Comparison of ENCODE assay signal across 6 cellular contexts in genomic region chr16:23916552-23916951, GRCh38.
DNase-seq lines count a peak whose midpoint lies in the region; ATAC-seq, FAIRE-seq and TF ChIP-seq lines count a peak whose summit lies in the region.
"Not testable (repeated sequence)": the region's sequence is repeated elsewhere in the genome, so short reads cannot be mapped to it uniquely, and the experiment has no call there.

No MANE protein-coding gene starts in this region.

- peaks cover 20 to 38% of the 10 kb centered on the region in 2 donors for H3K36me3 Mint-ChIP-seq in CD14-positive monocyte
- H3K36me3 Mint-ChIP-seq in activated B cell treated with CpG ODN at 0.5 μM for 24 hours (ENCODE audit: low read depth): peaks cover 35% of the 10 kb centered on the region
- H3K36me3 Mint-ChIP-seq in activated T-helper 17 cell treated with anti-CD3 and anti-CD28 coated beads, Interleukin-2, amount 50 U/mL, for 72 hours (ENCODE audit: low read depth): peaks cover 32% of the 10 kb centered on the region
- H3K36me3 Mint-ChIP-seq in naive B cell: peaks cover 21 to 29% of the 10 kb centered on the region in 2 donors
- H3K36me3 Mint-ChIP-seq in stimulated activated naive B cell treated with anti-CD40 and anti-IgM and Interleukin-4, amounts not matched to agents 10 μg/mL and 1 μg/mL and 100 μg/mL, for 72 hours: peaks cover 29 to 49% of the 10 kb centered on the region in 2 donors

- H3K9me3 Mint-ChIP-seq in CD14-positive monocyte; activated B cell treated with CpG ODN at 0.5 μM for 24 hours; activated T-helper 17 cell treated with anti-CD3 and anti-CD28 coated beads, Interleukin-2, amount 50 U/mL, for 72 hours; stimulated activated naive B cell treated with anti-CD40 and anti-IgM and Interleukin-4, amounts not matched to agents 10 μg/mL and 1 μg/mL and 100 μg/mL, for 72 hours: not testable (repeated sequence)
- H3K9me3 Mint-ChIP-seq in naive B cell: peaks cover 5 to 20% (median 8%) of the 10 kb centered on the region in 7 donors

- not testable (repeated sequence) for H3K4me3 Mint-ChIP-seq in CD14-positive monocyte; activated T-helper 17 cell treated with anti-CD3 and anti-CD28 coated beads, Interleukin-2, amount 50 U/mL, for 72 hours; stimulated activated naive B cell treated with anti-CD40 and anti-IgM and Interleukin-4, amounts not matched to agents 10 μg/mL and 1 μg/mL and 100 μg/mL, for 72 hours
- H3K4me3 Mint-ChIP-seq in activated B cell treated with CpG ODN at 0.5 μM for 24 hours: peak overlapping the region; percentile 4
- H3K4me3 Mint-ChIP-seq in naive B cell: peak overlapping the region; percentile 32 to 90 (median 62)

- peaks cover 34% of the 10 kb centered on the region for H3K4me1 ChIP-seq in GM12878 (ENCODE audit: control insufficient read depth, insufficient read depth, low read length)

- H3K27ac Mint-ChIP-seq in CD14-positive monocyte (peak overlapping the region in 4 of 7 donors; percentile 8 to 72 (median 30)), activated B cell treated with CpG ODN at 0.5 μM for 24 hours (peak overlapping the region; percentile 84), naive B cell (peak overlapping the region in 5 of 6 donors; percentile 34 to 82 (median 76))
- peak overlapping the region; percentile 93 for H3K27ac Mint-ChIP-seq in activated T-helper 17 cell treated with anti-CD3 and anti-CD28 coated beads, Interleukin-2, amount 50 U/mL, for 72 hours
- H3K27ac Mint-ChIP-seq in stimulated activated naive B cell treated with anti-CD40 and anti-IgM and Interleukin-4, amounts not matched to agents 10 μg/mL and 1 μg/mL and 100 μg/mL, for 72 hours: peak overlapping the region; percentile 33

- not testable (repeated sequence) for H4K20me1 ChIP-seq in GM12878 (ENCODE audit: control insufficient read depth, insufficient read depth)

- H2AFZ ChIP-seq in GM12878 (ENCODE audit: control insufficient read depth, low read depth, low read length): not testable (repeated sequence)

- H3K27me3 Mint-ChIP-seq in CD14-positive monocyte (ENCODE audit: low read depth in 3 of 3); activated B cell treated with CpG ODN at 0.5 μM for 24 hours; activated T-helper 17 cell treated with anti-CD3 and anti-CD28 coated beads, Interleukin-2, amount 50 U/mL, for 72 hours; naive B cell; stimulated activated naive B cell treated with anti-CD40 and anti-IgM and Interleukin-4, amounts not matched to agents 10 μg/mL and 1 μg/mL and 100 μg/mL, for 72 hours: not testable (repeated sequence)

- in situ Hi-C loops in GM12878 (cut with MboI): not testable (repeated sequence)

- peak overlapping the region; percentile 65; the same call in 1 of the 2 replicates for H3K4me2 ChIP-seq in GM12878 (ENCODE audit: control insufficient read depth, insufficient read depth)

- not testable (repeated sequence) for H3K27me3 ChIP-seq in GM12878 (replicated peaks in 1 of 2; ENCODE audit: control insufficient read depth in 2 of 2, insufficient read depth in 2 of 2, low read length in 1 of 2)

- not testable (repeated sequence) for FAIRE-seq in GM12878 (lab: Jason Lieb, UNC)

- H3K4me1 Mint-ChIP-seq in CD14-positive monocyte (peaks cover 43% of the 10 kb centered on the region), activated B cell treated with CpG ODN at 0.5 μM for 24 hours (peaks cover 78% of the 10 kb centered on the region), naive B cell (peaks cover 60 to 83% (median 75%) of the 10 kb centered on the region in 3 donors)
- H3K4me1 Mint-ChIP-seq in activated T-helper 17 cell treated with anti-CD3 and anti-CD28 coated beads, Interleukin-2, amount 50 U/mL, for 72 hours: peaks cover 25% of the 10 kb centered on the region
- peaks cover 48 to 75% of the 10 kb centered on the region in 2 donors for H3K4me1 Mint-ChIP-seq in stimulated activated naive B cell treated with anti-CD40 and anti-IgM and Interleukin-4, amounts not matched to agents 10 μg/mL and 1 μg/mL and 100 μg/mL, for 72 hours

- DNase-seq in CD14-positive monocyte (ENCODE audit: low spot score); activated B cell treated with CpG ODN at 0.5 μM for 24 hours; GM12878 (ENCODE audit: low read depth, low spot score); naive B cell; stimulated activated naive B cell treated with anti-CD40 and anti-IgM and Interleukin-4, amounts not matched to agents 10 μg/mL and 1 μg/mL and 100 μg/mL, for 72 hours: not testable (repeated sequence)

- not testable (repeated sequence) for H3K4me3 ChIP-seq in GM12878

- H3K79me2 ChIP-seq in GM12878 (ENCODE audit: control insufficient read depth, insufficient read depth, low read length): peaks cover 63% of the 10 kb centered on the region

- RAD21 ChIA-PET in GM12878 (lab: Charles Lee; ENCODE audit: unreplicated experiment): interaction anchor here (0.6 to 2.1 kb wide), 3 partner anchors 38 to 74 kb away, joined by 3 to 5 read pairs (median 3); no protein-coding TSS in a partner anchor

- peak; percentile 35 for ATAC-seq in activated B cell treated with CpG ODN at 0.5 μM for 24 hours (ENCODE audit: low read depth)
- not testable (repeated sequence) for ATAC-seq in activated T-helper 17 cell treated with anti-CD3 and anti-CD28 coated beads, Interleukin-2, amount 50 U/mL, for 72 hours (replicated peaks); GM12878
- ATAC-seq in naive B cell (ENCODE audit: low read depth in 2 of 2): peak; percentile 60 to 68
- ATAC-seq in stimulated activated naive B cell treated with anti-CD40 and anti-IgM and Interleukin-4, amounts not matched to agents 10 μg/mL and 1 μg/mL and 100 μg/mL, for 72 hours (replicated peaks): peak in 1 of 2 donors; percentile 27

- H3K9ac ChIP-seq in GM12878 (ENCODE audit: control insufficient read depth, insufficient read depth, low read length): not testable (repeated sequence)

- not testable (repeated sequence) for BruUV-seq in GM12878 (replicated peaks; lab: Mats Ljungman, UMichigan)

- intact Hi-C loops in CD14-positive monocyte (cut with micrococcal nuclease); activated B cell treated with CpG ODN at 0.5 μM for 24 hours (cut with micrococcal nuclease): not testable (repeated sequence)
- intact Hi-C loops in GM12878 (cut with micrococcal nuclease; ENCODE audit: unreplicated experiment): loop anchor here (5.0 kb wide), 1 partner anchor 96 kb away; no protein-coding TSS in a partner anchor

- WGBS in GM12878 (ENCODE audit: insufficient coverage, insufficient replicate concordance, low lambda C conversion rate, missing lambda C conversion rate): 36% methylated on average over 1 of the region's 1 CpG

- POLR2A ChIA-PET in activated B cell treated with CpG ODN at 0.5 μM for 24 hours (lab: Charles Lee) (interaction anchor here (0.6 to 0.9 kb wide), 3 partner anchors 12 to 84 kb away, joined by 3 to 5 read pairs (median 3); no protein-coding TSS in a partner anchor), GM12878 (lab: Charles Lee) (interaction anchor here (0.6 to 1.2 kb wide), 2 partner anchors 20 to 1788 kb away, joined by 3 to 4 read pairs; no protein-coding TSS in a partner anchor)

- not testable (repeated sequence) for TF ChIP-seq CTCF in CD14-positive monocyte (IDR thresholded peaks at IDR 0.05); activated B cell treated with CpG ODN at 0.5 μM for 24 hours (IDR thresholded peaks at IDR 0.05); GM12878 (IDR thresholded peaks at IDR 0.05 in 2 of 3, conservative IDR thresholded peaks at IDR 0.05 in 1 of 3; ENCODE audit: control insufficient read depth in 2 of 3, extremely low read depth in 1 of 3, insufficient read depth in 1 of 3, low read depth in 3 of 3, low read length in 3 of 3)

- peak overlapping the region; percentile 57 for H3K27ac ChIP-seq in GM12878 (ENCODE audit: control insufficient read depth, insufficient read depth)

- TF ChIP-seq RAD21 in GM12878 (IDR thresholded peaks at IDR 0.05; ENCODE audit: insufficient read depth, low read depth, low read length): not testable (repeated sequence)

- H3K36me3 ChIP-seq in GM12878 (ENCODE audit: control insufficient read depth in 2 of 2, insufficient read depth in 2 of 2, low read length in 1 of 2): not testable (repeated sequence)

- SMC1A ChIA-PET in GM12878 (lab: Charles Lee; ENCODE audit: uncharacterized antibody, unreplicated experiment): interaction anchor here (0.5 to 1.1 kb wide), 6 partner anchors 10 to 752 kb away, joined by 3 to 4 read pairs (median 3); no protein-coding TSS in a partner anchor

- TF ChIP-seq POLR2A in GM12878 (IDR thresholded peaks at IDR 0.05; ENCODE audit: low read depth, low read length): not testable (repeated sequence)

- H3K9me3 ChIP-seq in GM12878 (replicated peaks; ENCODE audit: control insufficient read depth, insufficient read depth, low read length): peaks cover 20% of the 10 kb centered on the region

- CTCF ChIA-PET in activated B cell treated with CpG ODN at 0.5 μM for 24 hours (lab: Charles Lee): interaction anchor here (1.8 kb wide), 1 partner anchor 94 kb away, joined by 5 read pairs; no protein-coding TSS in a partner anchor
- CTCF ChIA-PET in GM12878 (lab: Yijun Ruan, JAX): interaction anchor here (0.6 to 1.2 kb wide), 2 partner anchors 13 to 122 kb away, joined by 3 read pairs; no protein-coding TSS in a partner anchor

- TF ChIP-seq EP300 in GM12878 (IDR thresholded peaks at IDR 0.05; ENCODE audit: borderline replicate concordance in 1 of 2, control insufficient read depth in 1 of 2, low read depth in 2 of 2, low read length in 2 of 2): not testable (repeated sequence)

Comparison
In these comparisons a context has a peak if more than half of its experiments do, and no peak if none do; other contexts are left out.
1. H3K27ac Mint-ChIP-seq: peak in every context shown above with its lines; median percentile 93 in activated T-helper 17 cell treated with anti-CD3 and anti-CD28 coated beads, Interleukin-2, amount 50 U/mL, for 72 hours; 84 in activated B cell treated with CpG ODN at 0.5 μM for 24 hours; 76 in naive B cell; 33 in stimulated activated naive B cell treated with anti-CD40 and anti-IgM and Interleukin-4, amounts not matched to agents 10 μg/mL and 1 μg/mL and 100 μg/mL, for 72 hours; 30 in CD14-positive monocyte.